In the genomic region with DNA sequence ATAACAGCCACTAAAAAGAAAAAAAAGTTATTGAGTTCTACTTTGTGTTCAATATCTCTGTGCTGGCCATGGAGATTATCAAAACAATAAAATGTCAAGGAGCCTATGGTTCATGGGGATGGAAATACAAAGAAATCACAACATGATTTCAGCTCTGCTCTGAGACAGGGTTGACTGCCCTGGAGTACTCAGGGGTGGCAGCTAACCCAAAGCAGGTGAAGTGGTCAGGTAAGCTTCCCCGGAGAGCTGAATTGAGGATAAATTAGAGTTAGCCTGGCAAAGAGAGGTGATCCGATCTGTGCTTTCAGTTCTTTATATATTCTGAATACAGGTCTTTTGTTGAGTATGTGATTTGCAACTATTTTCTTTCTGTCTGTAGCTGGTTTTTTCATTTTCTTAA, we compare ENCODE assay signal across 30 cellular contexts.
"Had no signal": no experiment of that assay in that cellular context is flagged by ENCODE, and none has a peak within 500 bp of the region (broad histone marks: within the 10 kb centered on the region; RNA-seq: fewer than 3 reads in every experiment).

No MANE protein-coding gene starts in this region.

- H3K27me3 Mint-ChIP-seq: activated CD8-positive, alpha-beta memory T cell treated with anti-CD3 and anti-CD28 coated beads, Interleukin-2, amount 10 ng/mL, durations not matched to agents 7 days and 5 days; activated naive CD8-positive, alpha-beta T cell treated with anti-CD3 and anti-CD28 coated beads for 36 hours; activated naive CD8-positive, alpha-beta T cell treated with anti-CD3 and anti-CD28 coated beads, Interleukin-2, amount 50 U/mL, for 24 hours had no signal

- H3K4me1 ChIP-seq: body of pancreas, esophagus squamous epithelium, gastroesophageal sphincter had no signal

- H3K4me1 Mint-ChIP-seq: activated CD8-positive, alpha-beta memory T cell treated with anti-CD3 and anti-CD28 coated beads, Interleukin-2, amount 10 ng/mL, durations not matched to agents 7 days and 5 days had no signal

- H3K9me3 ChIP-seq: adrenal gland, body of pancreas, esophagus squamous epithelium, gastroesophageal sphincter, heart right ventricle had no signal

- H3K27ac ChIP-seq: body of pancreas, epithelial cell of prostate, esophagus squamous epithelium, gastroesophageal sphincter, heart right ventricle had no signal

- H3K36me3 ChIP-seq: adrenal gland had no signal

- H3K4me3 Mint-ChIP-seq: activated CD8-positive, alpha-beta memory T cell treated with anti-CD3 and anti-CD28 coated beads, Interleukin-2, amount 10 ng/mL, durations not matched to agents 7 days and 5 days; activated CD8-positive, alpha-beta T cell treated with anti-CD3 and anti-CD28 coated beads, Interleukin-2, amount 10 ng/mL, durations not matched to agents 7 days and 5 days; activated naive CD4-positive, alpha-beta T cell treated with anti-CD3 and anti-CD28 coated beads for 36 hours; activated naive CD4-positive, alpha-beta T cell treated with anti-CD3 and anti-CD28 coated beads, Interleukin-2, amount 50 U/mL, for 24 hours; activated naive CD8-positive, alpha-beta T cell treated with anti-CD3 and anti-CD28 coated beads for 36 hours; activated naive CD8-positive, alpha-beta T cell treated with anti-CD3 and anti-CD28 coated beads, Interleukin-2, amount 50 U/mL, for 24 hours; activated T-helper 1 cell treated with anti-CD3 and anti-CD28 coated beads, Interleukin-12 subunit alpha, Interleukin-12 subunit beta, Interleukin-2, Interleukin-4 antibody, amounts not matched to agents 30 ng/mL and 10 ng/mL and 1 ng/mL, durations not matched to agents 14 hours and 24 hours and 36 hours had no signal

- H3K9me3 Mint-ChIP-seq: activated naive CD4-positive, alpha-beta T cell treated with anti-CD3 and anti-CD28 coated beads for 36 hours; activated naive CD4-positive, alpha-beta T cell treated with anti-CD3 and anti-CD28 coated beads, Interleukin-2, amount 50 U/mL, for 24 hours; activated naive CD8-positive, alpha-beta T cell treated with anti-CD3 and anti-CD28 coated beads for 36 hours; activated naive CD8-positive, alpha-beta T cell treated with anti-CD3 and anti-CD28 coated beads, Interleukin-2, amount 50 U/mL, for 24 hours; activated T-helper 1 cell treated with anti-CD3 and anti-CD28 coated beads, Interleukin-12 subunit alpha, Interleukin-12 subunit beta, Interleukin-2, Interleukin-4 antibody, amounts not matched to agents 30 ng/mL and 10 ng/mL and 1 ng/mL, durations not matched to agents 14 hours and 24 hours and 36 hours; activated T-helper 2 cell treated with anti-CD3 and anti-CD28 coated beads, Interferon-gamma antibody, Interleukin-2, Interleukin-4, amounts not matched to agents 10 μg/mL and 5 μg/mL and 100 μg/mL, durations not matched to agents 14 hours and 24 hours and 36 hours had no signal

- H3K27ac Mint-ChIP-seq: activated CD8-positive, alpha-beta memory T cell treated with anti-CD3 and anti-CD28 coated beads, Interleukin-2, amount 10 ng/mL, durations not matched to agents 7 days and 5 days; activated CD8-positive, alpha-beta T cell treated with anti-CD3 and anti-CD28 coated beads, Interleukin-2, amount 10 ng/mL, durations not matched to agents 7 days and 5 days; activated naive CD4-positive, alpha-beta T cell treated with anti-CD3 and anti-CD28 coated beads for 36 hours; activated naive CD4-positive, alpha-beta T cell treated with anti-CD3 and anti-CD28 coated beads, Interleukin-2, amount 50 U/mL, for 24 hours; activated naive CD8-positive, alpha-beta T cell treated with anti-CD3 and anti-CD28 coated beads for 36 hours; activated naive CD8-positive, alpha-beta T cell treated with anti-CD3 and anti-CD28 coated beads, Interleukin-2, amount 50 U/mL, for 24 hours; activated T-helper 1 cell treated with anti-CD3 and anti-CD28 coated beads, Interleukin-12 subunit alpha, Interleukin-12 subunit beta, Interleukin-2, Interleukin-4 antibody, amounts not matched to agents 30 ng/mL and 10 ng/mL and 1 ng/mL, durations not matched to agents 14 hours and 24 hours and 36 hours; activated T-helper 2 cell treated with anti-CD3 and anti-CD28 coated beads, Interferon-gamma antibody, Interleukin-2, Interleukin-4, amounts not matched to agents 10 μg/mL and 5 μg/mL and 100 μg/mL, durations not matched to agents 14 hours and 24 hours and 36 hours had no signal

- DNase-seq: activated CD4-positive, alpha-beta T cell treated with anti-CD3 and anti-CD28 coated beads for 1 hour; activated CD4-positive, alpha-beta T cell treated with anti-CD3 and anti-CD28 coated beads for 4 hours; activated CD4-positive, alpha-beta T cell treated with anti-CD3 and anti-CD28 coated beads, Interleukin-2, amount 50 U/mL, for 1 hour; activated CD4-positive, alpha-beta T cell treated with anti-CD3 and anti-CD28 coated beads, Interleukin-2, amount 50 U/mL, for 48 hours; activated CD8-positive, alpha-beta memory T cell treated with anti-CD3 and anti-CD28 coated beads, Interleukin-2, amount 10 ng/mL, durations not matched to agents 7 days and 5 days; activated CD8-positive, alpha-beta memory T cell treated with anti-CD3 and anti-CD28 coated beads, Interleukin-2, amount 50 U/mL, for 4 hours; activated CD8-positive, alpha-beta T cell treated with anti-CD3 and anti-CD28 coated beads, Interleukin-2, amount 10 ng/mL, durations not matched to agents 7 days and 5 days; activated effector memory CD4-positive, alpha-beta T cell treated with anti-CD3 and anti-CD28 coated beads, Interleukin-2, amount 50 U/mL, for 16 hours; activated naive CD4-positive, alpha-beta T cell treated with anti-CD3 and anti-CD28 coated beads for 36 hours; activated naive CD8-positive, alpha-beta T cell treated with anti-CD3 and anti-CD28 coated beads for 36 hours; activated naive CD8-positive, alpha-beta T cell treated with anti-CD3 and anti-CD28 coated beads, Interleukin-2, amount 50 U/mL, for 24 hours; activated T-cell treated with anti-CD3 and anti-CD28 coated beads, Interleukin-2, amount 50 U/mL, for 1 hour; activated T-cell treated with anti-CD3 and anti-CD28 coated beads, Interleukin-2, amount 50 U/mL, for 48 hours; adrenal gland; amygdala; aorta; body of pancreas; caudate nucleus; cortex of kidney; dermis blood vessel endothelial cell; effector CD8-positive, alpha-beta T cell; esophagus squamous epithelium; foreskin melanocyte; heart right ventricle; T-helper 2 cell had no signal

- H3K4me3 ChIP-seq: adrenal gland, body of pancreas, esophagus squamous epithelium, gastroesophageal sphincter, heart right ventricle had no signal

- H3K27me3 ChIP-seq: adrenal gland, body of pancreas, esophagus squamous epithelium, heart right ventricle had no signal
